Comparison of ENCODE assay signal across 8 cellular contexts in genomic region chr7:23679898-23680416, GRCh38.
DNase-seq lines count a peak whose midpoint lies in the region; ATAC-seq, FAIRE-seq and TF ChIP-seq lines count a peak whose summit lies in the region.

A gene with protein sequence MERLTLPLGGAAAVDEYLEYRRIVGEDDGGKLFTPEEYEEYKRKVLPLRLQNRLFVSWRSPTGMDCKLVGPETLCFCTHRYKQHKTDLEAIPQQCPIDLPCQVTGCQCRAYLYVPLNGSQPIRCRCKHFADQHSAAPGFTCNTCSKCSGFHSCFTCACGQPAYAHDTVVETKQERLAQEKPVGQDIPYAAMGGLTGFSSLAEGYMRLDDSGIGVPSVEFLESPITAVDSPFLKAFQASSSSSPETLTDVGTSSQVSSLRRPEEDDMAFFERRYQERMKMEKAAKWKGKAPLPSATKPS (plus strand): TSS chr7:23680199. CDS start chr7:23680219, 20 bp downstream.

- TF ChIP-seq POLR2A in GM15510 (IDR thresholded peaks at IDR 0.05; ENCODE audit: borderline replicate concordance, extremely low read depth, insufficient read length), result peak; percentile 19

- no peak for TF ChIP-seq CTCF in D721Med (IDR thresholded peaks at IDR 0.05; ENCODE audit: insufficient read depth, missing control alignments)

- FAIRE-seq in D721Med (lab: Jason Lieb, UNC), result no peak

- ATAC-seq in HG02798 (IDR thresholded peaks at IDR 0.05; ENCODE audit: poor library complexity, unreplicated experiment), result peak; percentile 100

- DNase-seq in NCI-H146 (lab: John Stamatoyannopoulos, UW) (peak; percentile 90), cerebellar cortex (ENCODE audit: low spot score) (peak; percentile 80), kidney glomerular epithelial cell (lab: John Stamatoyannopoulos, UW) (peak; percentile 67), D721Med (ENCODE audit: insufficient read length, low spot score) (no peak)
- DNase-seq in activated CD4-positive, CD25-positive, alpha-beta regulatory T cell (lab: John Stamatoyannopoulos, UW), result peak; percentile 53 to 65 (median 58)
- DNase-seq in stimulated activated CD4-positive, alpha-beta T cell treated with anti-CD3 and anti-CD28 coated beads, Interleukin-1b, Interleukin-23, amount 100 ng/mL, for 1 hour (ENCODE audit: low read depth in 2 of 2), result peak; percentile 51 to 61
